Comparison of ENCODE assay signal across 21 cellular contexts in the genomic region with DNA sequence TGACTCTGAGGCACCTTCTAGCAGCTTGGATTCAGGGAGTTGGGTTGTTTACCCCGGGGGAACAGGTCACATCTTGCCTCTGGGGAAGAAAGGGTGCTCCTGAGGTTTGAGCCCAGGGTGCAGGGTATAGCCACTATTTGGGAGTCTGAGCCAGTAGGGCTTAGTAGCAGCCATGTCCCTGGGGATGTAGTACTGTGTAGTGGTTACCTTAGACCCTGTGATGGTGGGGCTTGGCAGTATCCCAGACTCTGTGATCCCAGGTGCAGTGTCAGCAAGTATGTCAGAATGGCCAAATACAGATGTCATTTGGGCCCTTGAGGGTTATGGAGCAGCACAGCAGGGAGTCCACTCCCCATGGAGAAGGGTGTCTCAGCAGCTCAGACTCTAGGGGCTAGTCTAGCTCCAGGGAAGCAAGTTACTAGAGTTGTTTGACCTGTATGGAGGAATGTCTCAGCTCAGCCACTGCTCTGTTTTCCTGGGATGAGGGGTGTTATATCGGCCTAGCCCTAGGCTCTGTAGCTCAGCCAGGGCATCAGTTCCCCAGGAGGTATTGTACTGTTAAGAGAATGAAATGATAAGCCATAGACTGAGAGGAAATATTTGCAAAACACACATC.
"Had no signal": no experiment of that assay in that cellular context is flagged by ENCODE, and none has a peak within 500 bp of the region (broad histone marks: within the 10 kb centered on the region; RNA-seq: fewer than 3 reads in every experiment).

No MANE protein-coding gene starts in this region.

- H3K27ac Mint-ChIP-seq: activated CD4-positive, alpha-beta memory T cell treated with anti-CD3 and anti-CD28 coated beads for 36 hours; brain; dendritic cell treated with granulocyte-macrophage colony-stimulating factor and Interleukin-4, amounts not matched to agents 40 ng/mL and 50 ng/mL, for 4 days; immature natural killer cell; mesothelial cell of epicardium; natural killer cell; stimulated activated naive CD8-positive, alpha-beta T cell treated with anti-CD3 and anti-CD28 coated beads, Interleukin-15, Interleukin-2, amounts not matched to agents 100 ng/mL and 50 ng/mL, for 24 hours; T-cell had no signal

- ATAC-seq: natural killer cell, right cardiac atrium, T-cell had no signal

- H3K4me3 ChIP-seq: left ventricle myocardium inferior, tibial artery had no signal

- H3K27me3 Mint-ChIP-seq: activated CD4-positive, alpha-beta memory T cell treated with anti-CD3 and anti-CD28 coated beads for 36 hours; dendritic cell treated with granulocyte-macrophage colony-stimulating factor and Interleukin-4, amounts not matched to agents 40 ng/mL and 50 ng/mL, for 4 days; stimulated activated naive CD8-positive, alpha-beta T cell treated with anti-CD3 and anti-CD28 coated beads, Interleukin-15, Interleukin-2, amounts not matched to agents 100 ng/mL and 50 ng/mL, for 24 hours; T-cell had no signal

- H3K4me1 ChIP-seq: tibial artery had no signal

- H3K27ac ChIP-seq: left ventricle myocardium inferior, tibial artery had no signal

- DNase-seq: activated CD4-positive, alpha-beta memory T cell treated with anti-CD3 and anti-CD28 coated beads for 36 hours; activated CD4-positive, alpha-beta T cell treated with anti-CD3 and anti-CD28 coated beads for 48 hours; activated effector memory CD4-positive, alpha-beta T cell treated with Interleukin-2 at 50 U/mL for 16 hours; activated naive CD4-positive, alpha-beta T cell treated with anti-CD3 and anti-CD28 coated beads, Interleukin-2, amount 50 U/mL, for 16 hours; activated T-cell treated with anti-CD3 and anti-CD28 coated beads, Interleukin-2, amount 50 U/mL, for 48 hours; aorta; caudate nucleus; effector CD4-positive, alpha-beta T cell; immature natural killer cell; left ventricle myocardium inferior; natural killer cell; right cardiac atrium; stimulated activated CD4-positive, alpha-beta T cell treated with anti-CD3 and anti-CD28 coated beads, Interleukin-4, amount 100 ng/mL, for 24 hours; substantia nigra; T-cell; T-helper 9 cell; tibial artery had no signal

- H3K4me1 Mint-ChIP-seq: brain, mesothelial cell of epicardium had no signal

- H3K4me3 Mint-ChIP-seq: activated CD4-positive, alpha-beta memory T cell treated with anti-CD3 and anti-CD28 coated beads for 36 hours; brain; dendritic cell treated with granulocyte-macrophage colony-stimulating factor and Interleukin-4, amounts not matched to agents 40 ng/mL and 50 ng/mL, for 4 days; immature natural killer cell; mesothelial cell of epicardium; natural killer cell; stimulated activated naive CD8-positive, alpha-beta T cell treated with anti-CD3 and anti-CD28 coated beads, Interleukin-15, Interleukin-2, amounts not matched to agents 100 ng/mL and 50 ng/mL, for 24 hours; T-cell had no signal

- H3K27me3 ChIP-seq: tibial artery had no signal
